Comparison of ENCODE assay signal across 12 cellular contexts in the genomic region with DNA sequence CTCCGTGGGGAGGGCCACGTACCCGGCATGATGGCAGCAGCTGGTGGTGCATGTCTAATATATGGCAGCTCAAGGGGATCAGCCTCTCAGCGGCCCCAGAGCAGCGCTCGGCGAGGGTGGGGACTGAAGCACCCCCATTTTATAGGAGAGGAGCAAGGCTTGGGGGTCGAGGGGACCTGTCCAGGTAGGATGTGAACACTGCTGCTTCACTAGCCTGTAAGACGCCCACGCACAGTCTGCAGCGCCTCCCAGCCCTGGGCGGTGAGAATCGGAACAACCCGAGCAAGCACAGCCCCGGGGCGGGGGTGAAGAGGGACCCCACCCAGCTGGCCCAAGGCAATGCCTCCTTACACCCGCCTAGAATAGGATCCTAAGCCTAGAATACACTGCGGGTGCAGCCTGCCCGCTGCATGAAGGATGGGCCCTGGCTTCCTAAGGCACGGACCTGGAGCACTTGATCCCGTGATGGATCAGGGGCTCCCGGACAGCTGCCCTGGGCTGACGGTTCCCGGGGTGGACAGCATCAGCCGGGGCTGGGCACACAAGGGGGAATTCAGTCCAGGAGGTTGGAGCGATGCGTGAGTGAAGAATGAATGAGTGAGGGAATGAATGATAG. TPM values are rescaled to one million over a fixed set of nuclear protein-coding genes. Genes with fewer than 3 reads are reported as not detected.
DNase-seq lines count a peak whose midpoint lies in the region; ATAC-seq and TF ChIP-seq lines count a peak whose summit lies in the region.
"Had no signal": no experiment of that assay in that cellular context is flagged by ENCODE, and none has a peak within 500 bp of the region (broad histone marks: within the 10 kb centered on the region; RNA-seq: fewer than 3 reads in every experiment).

No MANE protein-coding gene starts in this region.

- no peaks in the 10 kb centered on the region for H3K36me3 Mint-ChIP-seq in activated T-helper 1 cell treated with anti-CD3 and anti-CD28 coated beads, Interleukin-12 subunit alpha, Interleukin-12 subunit beta, Interleukin-2, Interleukin-4 antibody, amounts not matched to agents 30 ng/mL and 10 ng/mL and 1 ng/mL, durations not matched to agents 14 hours and 24 hours and 36 hours (ENCODE audit: low read depth)

- no peak overlapping the region for H3K4me3 Mint-ChIP-seq in activated T-helper 1 cell treated with anti-CD3 and anti-CD28 coated beads, Interleukin-12 subunit alpha, Interleukin-12 subunit beta, Interleukin-2, Interleukin-4 antibody, amounts not matched to agents 30 ng/mL and 10 ng/mL and 1 ng/mL, durations not matched to agents 14 hours and 24 hours and 36 hours

- no peak for TF ChIP-seq POLR2A in uterus (IDR thresholded peaks at IDR 0.05)

- H3K27me3 ChIP-seq in cardiac muscle cell, result no peaks in the 10 kb centered on the region
- no peaks in the 10 kb centered on the region for H3K27me3 ChIP-seq in uterus

- H3K4me1 Mint-ChIP-seq in activated T-helper 1 cell treated with anti-CD3 and anti-CD28 coated beads, Interleukin-12 subunit alpha, Interleukin-12 subunit beta, Interleukin-2, Interleukin-4 antibody, amounts not matched to agents 30 ng/mL and 10 ng/mL and 1 ng/mL, durations not matched to agents 14 hours and 24 hours and 36 hours (ENCODE audit: low read depth), result no peaks in the 10 kb centered on the region

- H3K27ac Mint-ChIP-seq in activated T-helper 1 cell treated with anti-CD3 and anti-CD28 coated beads, Interleukin-12 subunit alpha, Interleukin-12 subunit beta, Interleukin-2, Interleukin-4 antibody, amounts not matched to agents 30 ng/mL and 10 ng/mL and 1 ng/mL, durations not matched to agents 14 hours and 24 hours and 36 hours, result no peak overlapping the region

- no peak overlapping the region for H3K4me3 ChIP-seq in cardiac muscle cell
- H3K4me3 ChIP-seq in uterus, result no peak overlapping the region
- H3K4me3 ChIP-seq: skin epidermis had no signal

- TF ChIP-seq CTCF in cardiac muscle cell (IDR thresholded peaks at IDR 0.05; ENCODE audit: low read depth, low read length) (peak; percentile 21), VCaP (conservative IDR thresholded peaks at IDR 0.05) (peak; percentile 86), uterus (IDR thresholded peaks at IDR 0.05) (peak in 3 of 4 experiments; percentile 32 to 57 (median 33))

- intact Hi-C loops in left cardiac atrium (cut with DNase I), result no loop called here
- intact Hi-C loops in uterus (cut with DNase I; ENCODE audit: low total_unique reads), result no loop called here
- intact Hi-C loops in activated T-helper 1 cell treated with anti-CD3 and anti-CD28 coated beads, Interleukin-12 subunit alpha, Interleukin-12 subunit beta, Interleukin-2, Interleukin-4 antibody, amounts not matched to agents 30 ng/mL and 10 ng/mL and 1 ng/mL, durations not matched to agents 14 hours and 24 hours and 36 hours (cut with micrococcal nuclease), result no loop called here

- H3K27ac ChIP-seq in cardiac muscle cell (no peak overlapping the region), VCaP (peak overlapping the region; percentile 59; the same call in 1 of the 2 replicates), uterus (no peak overlapping the region)
- H3K27ac ChIP-seq: skin epidermis had no signal

- no peaks in the 10 kb centered on the region for H3K9me3 ChIP-seq in cardiac muscle cell (ENCODE audit: low read depth)
- H3K9me3 ChIP-seq in uterus, result no peaks in the 10 kb centered on the region

- H3K9me3 Mint-ChIP-seq in activated T-helper 1 cell treated with anti-CD3 and anti-CD28 coated beads, Interleukin-12 subunit alpha, Interleukin-12 subunit beta, Interleukin-2, Interleukin-4 antibody, amounts not matched to agents 30 ng/mL and 10 ng/mL and 1 ng/mL, durations not matched to agents 14 hours and 24 hours and 36 hours, result no peaks in the 10 kb centered on the region

- H3K36me3 ChIP-seq in cardiac muscle cell (no peaks in the 10 kb centered on the region), uterus (no peaks in the 10 kb centered on the region)

- DNase-seq in cardiac muscle cell (ENCODE audit: low read depth in 1 of 2, low spot score in 1 of 2) (peak in 1 of 2 donors; percentile 52), left cardiac atrium (no peak), iris pigment epithelial cell (ENCODE audit: low read depth) (peak; percentile 8), uterus (no peak), SK-N-DZ (ENCODE audit: low spot score) (no peak)
- DNase-seq in activated T-helper 1 cell treated with anti-CD3 and anti-CD28 coated beads, Interleukin-12 subunit alpha, Interleukin-12 subunit beta, Interleukin-2, Interleukin-4 antibody, amounts not matched to agents 30 ng/mL and 10 ng/mL and 1 ng/mL, durations not matched to agents 14 hours and 24 hours and 36 hours (ENCODE audit: low spot score), result no peak
- DNase-seq: cortex of kidney, DMS153, SHP77 had no signal

- ATAC-seq in left cardiac atrium, result no peak
- ATAC-seq in GM18907 (IDR thresholded peaks at IDR 0.05; ENCODE audit: unreplicated experiment), result no peak

- no peaks in the 10 kb centered on the region for H3K27me3 Mint-ChIP-seq in activated T-helper 1 cell treated with anti-CD3 and anti-CD28 coated beads, Interleukin-12 subunit alpha, Interleukin-12 subunit beta, Interleukin-2, Interleukin-4 antibody, amounts not matched to agents 30 ng/mL and 10 ng/mL and 1 ng/mL, durations not matched to agents 14 hours and 24 hours and 36 hours (ENCODE audit: insufficient read depth)

- H3K4me1 ChIP-seq in cardiac muscle cell (ENCODE audit: low read depth) (peaks cover 4% of the 10 kb centered on the region), uterus (no peaks in the 10 kb centered on the region)

RNA-seq across cellular contexts. Expression of gene ADRA2C, which starts 17.6 kb away (rescaled TPM):
- total RNA-seq in cardiac muscle cell (8.5 and 11.4 TPM in 2 replicates), left cardiac atrium (1 to 10 TPM; 6.8 TPM), uterus (10 to 100 TPM in 3 of 4 donors, 1 to 10 TPM in 1; 4.1 to 75.0 (median 24.7) TPM)
- polyA plus RNA-seq in cardiac muscle cell, result 6.5 and 8.6 TPM in 2 replicates
- total RNA-seq in activated T-helper 1 cell treated with anti-CD3 and anti-CD28 coated beads, Interleukin-12 subunit alpha, Interleukin-12 subunit beta, Interleukin-2, Interleukin-4 antibody, amounts not matched to agents 30 ng/mL and 10 ng/mL and 1 ng/mL, durations not matched to agents 14 hours and 24 hours and 36 hours, result not detected in 2 replicates
- 8.4 and 13.6 TPM in 2 replicates for polyA plus RNA-seq in SK-N-DZ (2014; cell fraction: cytosol; rRNA removed)
- polyA plus RNA-seq in SK-N-DZ (2014; cell fraction: nucleus; rRNA removed), result 5.9 and 7.5 TPM in 2 replicates

Comparison
In these comparisons a context has a peak if more than half of its experiments do, and no peak if none do; other contexts are left out.
1. CTCF ChIP-seq: peak in every context shown above with its lines; median percentile 86 in VCaP; 33 in uterus; 21 in cardiac muscle cell.